ENCODE assay signal across 22 cellular contexts in the genomic region with DNA sequence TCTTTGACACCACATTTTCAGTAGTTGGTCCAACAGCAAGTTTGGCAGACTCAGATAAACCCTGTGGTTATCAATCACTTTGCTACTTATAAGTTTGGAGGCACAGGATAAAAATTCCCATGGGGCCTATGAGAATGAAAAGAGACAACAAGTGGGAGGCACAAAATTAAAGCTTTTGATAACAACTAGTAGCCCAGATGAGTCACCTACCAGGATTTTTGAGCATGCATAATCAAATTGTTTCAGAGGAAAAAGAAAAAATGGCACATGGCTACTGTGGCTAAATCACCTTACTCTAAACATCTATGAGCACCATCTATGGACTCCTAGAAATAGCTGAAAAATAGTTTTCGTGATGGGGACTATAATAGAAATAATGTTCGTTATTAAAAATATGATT. TPM values are rescaled to one million over a fixed set of nuclear protein-coding genes. Genes with fewer than 3 reads are reported as not detected.
DNase-seq lines count a peak whose midpoint lies in the region; ATAC-seq, FAIRE-seq and TF ChIP-seq lines count a peak whose summit lies in the region.
"Had no signal": no experiment of that assay in that cellular context is flagged by ENCODE, and none has a peak within 500 bp of the region (broad histone marks: within the 10 kb centered on the region; RNA-seq: fewer than 3 reads in every experiment).

No MANE protein-coding gene starts in this region.

- FAIRE-seq in frontal cortex (lab: Jason Lieb, UNC) = no peak

- DNase-seq in AG08396 (ENCODE audit: low spot score) (peak; percentile 29), NCI-H226 (peak; percentile 81), astrocyte of the spinal cord (ENCODE audit: low read depth, low spot score) (peak; percentile 52), kidney glomerular epithelial cell (lab: John Stamatoyannopoulos, UW) (peak; percentile 39), NCI-H2227 (lab: John Stamatoyannopoulos, UW; ENCODE audit: unreplicated experiment) (no peak), frontal cortex (ENCODE audit: low spot score in 2 of 2) (no peak), anterior cingulate cortex (lab: John Stamatoyannopoulos, UW) (no peak)
- DNase-seq: activated naive CD8-positive, alpha-beta T cell treated with anti-CD3 and anti-CD28 coated beads for 36 hours; CD4-positive, alpha-beta T cell; DMS53; effector CD8-positive, alpha-beta T cell; foreskin melanocyte; GOT3; left colon; mucosa of descending colon; NCI-H1930; stimulated activated naive CD4-positive, alpha-beta T cell; T1000 had no signal

- in situ Hi-C loops in astrocyte of the spinal cord (cut with HindIII; ENCODE audit: low sequenced_read_pairs) = no loop called here

- no peak for TF ChIP-seq CTCF in astrocyte of the spinal cord (IDR thresholded peaks at IDR 0.05; ENCODE audit: low read depth, low read length)

- ATAC-seq in GM21515 (IDR thresholded peaks at IDR 0.05; ENCODE audit: unreplicated experiment) = no peak
- ATAC-seq: activated CD4-positive, CD25-positive, alpha-beta regulatory T cell treated with anti-CD3 and anti-CD28 coated beads, Interleukin-2, amount 50 U/mL, for 24 hours; left colon; mucosa of descending colon had no signal

- H3K4me3 ChIP-seq in astrocyte of the spinal cord (ENCODE audit: low read depth, low read length) = no peak overlapping the region
- H3K4me3 ChIP-seq: mucosa of descending colon, right atrium auricular region, tibial nerve had no signal

RNA-seq across cellular contexts. Expression of a gene that starts 40.8 kb away (rescaled TPM):
- total RNA-seq in frontal cortex = 3.3 TPM
- total RNA-seq: activated naive CD8-positive, alpha-beta T cell treated with anti-CD3 and anti-CD28 coated beads for 36 hours; CD4-positive, alpha-beta T cell had no signal

Comparison
In these comparisons a context has a peak if more than half of its experiments do, and no peak if none do; other contexts are left out.
1. DNase-seq: peak in AG08396 (single experiment), NCI-H226 (single experiment), astrocyte of the spinal cord (single experiment) and kidney glomerular epithelial cell (single experiment); none in NCI-H2227 (single experiment), frontal cortex (0 of 2) and anterior cingulate cortex (0 of 58).